ENCODE assay signal across 25 cellular contexts in genomic region chr2:12061785-12062184, GRCh38.
"Had no signal": no experiment of that assay in that cellular context is flagged by ENCODE, and none has a peak within 500 bp of the region (broad histone marks: within the 10 kb centered on the region; RNA-seq: fewer than 3 reads in every experiment).

No MANE protein-coding gene starts in this region.

- H3K4me1 Mint-ChIP-seq: activated T-helper 17 cell treated with anti-CD3 and anti-CD28 coated beads, Interleukin-2, amount 50 U/mL, for 72 hours had no signal

- H3K27ac Mint-ChIP-seq: activated CD4-positive, alpha-beta T cell treated with anti-CD3 and anti-CD28 coated beads for 36 hours; activated naive CD4-positive, alpha-beta T cell treated with anti-CD3 and anti-CD28 coated beads, Interleukin-2, amount 50 U/mL, for 72 hours; activated T-cell treated with anti-CD3 and anti-CD28 coated beads, Interleukin-2, amount 50 U/mL, for 24 hours; activated T-helper 17 cell treated with anti-CD3 and anti-CD28 coated beads, Interleukin-2, amount 50 U/mL, for 72 hours; naive thymus-derived CD4-positive, alpha-beta T cell; WTC11 had no signal

- H3K9me3 ChIP-seq: adrenal gland, ascending aorta, breast epithelium, colonic mucosa, pancreas, thoracic aorta, upper lobe of left lung had no signal

- H3K27me3 Mint-ChIP-seq: activated CD4-positive, alpha-beta T cell treated with anti-CD3 and anti-CD28 coated beads for 36 hours; activated T-helper 17 cell treated with anti-CD3 and anti-CD28 coated beads, Interleukin-2, amount 50 U/mL, for 72 hours had no signal

- H3K4me3 ChIP-seq: adrenal gland, ascending aorta, breast epithelium, colonic mucosa, dorsolateral prefrontal cortex, lung, pancreas, thoracic aorta, upper lobe of left lung had no signal

- H3K9me3 Mint-ChIP-seq: activated T-helper 17 cell treated with anti-CD3 and anti-CD28 coated beads, Interleukin-2, amount 50 U/mL, for 72 hours had no signal

- H3K36me3 Mint-ChIP-seq: WTC11 had no signal

- H3K27me3 ChIP-seq: adrenal gland, ascending aorta, breast epithelium, colonic mucosa, pancreas, upper lobe of left lung had no signal

- H3K4me1 ChIP-seq: ascending aorta, breast epithelium, colonic mucosa, foreskin keratinocyte, pancreas had no signal

- FAIRE-seq: pancreas had no signal

- H3K36me3 ChIP-seq: adrenal gland, ascending aorta, breast epithelium, colonic mucosa, pancreas, thoracic aorta, upper lobe of left lung had no signal

- H3K4me3 Mint-ChIP-seq: activated CD4-positive, alpha-beta T cell treated with anti-CD3 and anti-CD28 coated beads for 36 hours; activated T-cell treated with anti-CD3 and anti-CD28 coated beads, Interleukin-2, amount 50 U/mL, for 24 hours; activated T-helper 17 cell treated with anti-CD3 and anti-CD28 coated beads, Interleukin-2, amount 50 U/mL, for 72 hours; central memory CD8-positive, alpha-beta T cell; WTC11 had no signal

- H3K27ac ChIP-seq: adrenal gland, ascending aorta, colonic mucosa, epithelial cell of prostate, foreskin keratinocyte, pancreas, thoracic aorta, upper lobe of left lung had no signal

- DNase-seq: activated CD4-positive, alpha-beta T cell treated with anti-CD3 and anti-CD28 coated beads for 36 hours; activated CD4-positive, alpha-beta T cell treated with anti-CD3 and anti-CD28 coated beads, Interleukin-2, amount 50 U/mL, for 4 hours; activated CD8-positive, alpha-beta memory T cell treated with anti-CD3 and anti-CD28 coated beads for 24 hours; activated CD8-positive, alpha-beta memory T cell treated with anti-CD3 and anti-CD28 coated beads, Interleukin-2, amount 50 U/mL, for 4 hours; activated T-cell treated with anti-CD3 and anti-CD28 coated beads, Interleukin-2, amount 50 U/mL, for 24 hours; adrenal gland; colonic mucosa; dorsolateral prefrontal cortex; foreskin keratinocyte; naive thymus-derived CD4-positive, alpha-beta T cell; pancreas; stimulated activated CD4-positive, alpha-beta T cell treated with anti-CD3 and anti-CD28 coated beads, Interleukin-2, amount 100 ng/mL, for 48 hours; stimulated activated naive CD4-positive, alpha-beta T cell; T-helper 1 cell; T-helper 9 cell; upper lobe of left lung had no signal
